Comparison of ENCODE assay signal across 10 cellular contexts in the genomic region with DNA sequence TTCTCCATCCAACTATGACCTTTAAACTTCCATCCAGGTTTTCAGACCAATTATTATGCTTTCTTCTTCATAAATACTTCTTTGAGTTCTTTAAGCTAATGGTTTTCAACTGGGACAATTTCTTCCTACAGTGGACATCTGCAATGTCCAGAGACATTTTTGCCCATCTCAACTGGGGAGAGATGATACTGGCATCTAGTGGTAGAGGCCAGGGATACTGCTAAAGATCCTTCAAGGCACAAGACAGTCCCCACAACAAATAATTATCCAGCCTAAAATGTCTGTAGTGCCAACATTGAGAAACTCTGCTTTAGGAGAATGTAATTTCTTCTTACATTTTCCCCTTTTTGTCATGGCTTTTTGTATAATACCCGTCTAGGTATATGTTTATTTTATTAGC. TPM values are rescaled to one million over a fixed set of nuclear protein-coding genes. Genes with fewer than 3 reads are reported as not detected.
DNase-seq lines count a peak whose midpoint lies in the region; ATAC-seq and TF ChIP-seq lines count a peak whose summit lies in the region.
"Had no signal": no experiment of that assay in that cellular context is flagged by ENCODE, and none has a peak within 500 bp of the region (broad histone marks: within the 10 kb centered on the region; RNA-seq: fewer than 3 reads in every experiment).

No MANE protein-coding gene starts in this region.

- no peak overlapping the region for H2AFZ ChIP-seq in GM23248

- TF ChIP-seq CTCF in AG04450 (IDR thresholded peaks at IDR 0.05; ENCODE audit: low read depth, low read length) (peak; percentile 72), adrenal gland (IDR thresholded peaks at IDR 0.05) (peak; percentile 16 to 44 (median 24)), mucosa of descending colon (IDR thresholded peaks at IDR 0.05) (no peak)

- in situ Hi-C loops in GM23248 (cut with MboI) = no loop called here

- POLR2A ChIA-PET in AG04450 (lab: Yijun Ruan, JAX) = no interaction called here

- ATAC-seq in HG03442 (IDR thresholded peaks at IDR 0.05; ENCODE audit: unreplicated experiment) (no peak), mucosa of descending colon (no peak), GM21367 (IDR thresholded peaks at IDR 0.05; ENCODE audit: unreplicated experiment) (no peak)
- ATAC-seq: activated naive CD4-positive, alpha-beta T cell treated with anti-CD3 and anti-CD28 coated beads, Interleukin-2, amount 50 U/mL, for 72 hours had no signal

- WGBS in GM23248 (ENCODE audit: low coverage in 1 of 2, low lambda C conversion rate in 2 of 2, missing lambda C conversion rate in 2 of 2), 2 experiments = 2 to 5% methylated on average over 1 of the region's 1 CpG
- WGBS in adrenal gland, 4 donors = 31 to 60% (median 48%) methylated on average over 1 of the region's 1 CpG

- DNase-seq in AG04450 (ENCODE audit: low read depth, low spot score) (no peak), GM23248 (peak; percentile 34), adrenal gland (no peak), left kidney (ENCODE audit: low read depth, low spot score) (peak; percentile 31), NCI-H748 (lab: John Stamatoyannopoulos, UW; ENCODE audit: unreplicated experiment) (no peak), mucosa of descending colon (no peak)
- DNase-seq: NCI-H1930 had no signal

- H3K4me1 ChIP-seq in GM23248 (ENCODE audit: insufficient read depth) = no peaks in the 10 kb centered on the region
- H3K4me1 ChIP-seq in adrenal gland (replicated peaks in 1 of 2) = no peaks in the 10 kb centered on the region
- H3K4me1 ChIP-seq in mucosa of descending colon (ENCODE audit: low read depth) = no peaks in the 10 kb centered on the region

- H3K27ac ChIP-seq in AG04450 (ENCODE audit: low read depth, low read length) (no peak overlapping the region), GM23248 (no peak overlapping the region), adrenal gland (no peak overlapping the region)

- CTCF ChIA-PET in AG04450 (lab: Charles Lee) = interaction anchor here (0.6 to 3.5 kb wide), 15 partner anchors 8 to 503 kb away, joined by 3 to 22 read pairs (median 5); a partner anchor contains a TSS

- no peak overlapping the region for H3K4me3 ChIP-seq in AG04450 (ENCODE audit: low read depth, low read length)
- no peak overlapping the region for H3K4me3 ChIP-seq in GM23248
- no peak overlapping the region for H3K4me3 ChIP-seq in adrenal gland
- no peak overlapping the region for H3K4me3 ChIP-seq in mucosa of descending colon

- H3K36me3 ChIP-seq in GM23248 (ENCODE audit: low read depth) = no peaks in the 10 kb centered on the region
- no peaks in the 10 kb centered on the region for H3K36me3 ChIP-seq in adrenal gland (replicated peaks in 1 of 2)
- no peaks in the 10 kb centered on the region for H3K36me3 ChIP-seq in mucosa of descending colon (ENCODE audit: low read depth)

- intact Hi-C loops in adrenal gland (cut with DNase I) (no loop called here), mucosa of descending colon (cut with DNase I, micrococcal nuclease) (no loop called here)

- H3K27me3 ChIP-seq in AG04450 (ENCODE audit: control insufficient read depth, insufficient read depth, low read length) (no peaks in the 10 kb centered on the region), GM23248 (replicated peaks; ENCODE audit: insufficient read depth) (no peaks in the 10 kb centered on the region), adrenal gland (no peaks in the 10 kb centered on the region)

- H3K9ac ChIP-seq in GM23248 = no peak overlapping the region

- no peak overlapping the region for H3K4me2 ChIP-seq in GM23248 (ENCODE audit: unreplicated experiment)

- no peak for TF ChIP-seq POLR2A in adrenal gland (IDR thresholded peaks at IDR 0.05)

- no peaks in the 10 kb centered on the region for H3K9me3 ChIP-seq in AG04450 (ENCODE audit: control insufficient read depth, insufficient read depth, low read length)
- no peaks in the 10 kb centered on the region for H3K9me3 ChIP-seq in GM23248 (ENCODE audit: low read depth)
- no peaks in the 10 kb centered on the region for H3K9me3 ChIP-seq in adrenal gland (replicated peaks in 1 of 3)
- H3K9me3 ChIP-seq in mucosa of descending colon = no peaks in the 10 kb centered on the region

- H3K79me2 ChIP-seq in GM23248 (ENCODE audit: insufficient read depth) = no peaks in the 10 kb centered on the region

- no peaks in the 10 kb centered on the region for H4K20me1 ChIP-seq in GM23248 (ENCODE audit: insufficient read depth)

- H3F3A ChIP-seq in GM23248 (ENCODE audit: insufficient read depth) = no peaks in the 10 kb centered on the region

- H3K9me2 ChIP-seq in GM23248 (ENCODE audit: insufficient read depth) = no peaks in the 10 kb centered on the region

RNA-seq across cellular contexts. Expression of a gene that starts 10.6 kb away (rescaled TPM):
- polyA plus RNA-seq in AG04450 (2011; rRNA removed) (71.1 and 90.7 TPM in 2 replicates), GM23248 (2016; fragmentation: Nextera tagmentation; extraction: Ambion mirVana) (1.4 and 1.5 TPM in 2 replicates), adrenal gland (1 to 10 TPM in 1 of 3 donors, under 1 TPM in 2; 0.20 to 2.0 (median 0.24) TPM)
- 88.5 and 155 TPM in 2 replicates for polyA minus RNA-seq in AG04450 (2011; rRNA and poly(A)+ RNA removed)
- 2.8 and 9.2 TPM in 2 replicates for total RNA-seq in GM23248 (2014; rRNA removed; shearing (Covaris generic))
- total RNA-seq in adrenal gland (1 to 10 TPM in 3 of 8 donors, under 1 TPM in 5; 0.11 to 3.9 (median 0.64) TPM), mucosa of descending colon (10 to 100 TPM in 1 of 3 donors, 1 to 10 TPM in 2; 4.7 to 11.2 (median 6.2) TPM)
- total RNA-seq: activated naive CD4-positive, alpha-beta T cell treated with anti-CD3 and anti-CD28 coated beads, Interleukin-2, amount 50 U/mL, for 72 hours had no signal

Comparison
In these comparisons a context has a peak if more than half of its experiments do, and no peak if none do; other contexts are left out.
1. DNase-seq: peak in GM23248 (single experiment) and left kidney (single experiment); none in AG04450 (single experiment), adrenal gland (0 of 7), NCI-H748 (single experiment) and mucosa of descending colon (0 of 3).